In the genomic region with DNA sequence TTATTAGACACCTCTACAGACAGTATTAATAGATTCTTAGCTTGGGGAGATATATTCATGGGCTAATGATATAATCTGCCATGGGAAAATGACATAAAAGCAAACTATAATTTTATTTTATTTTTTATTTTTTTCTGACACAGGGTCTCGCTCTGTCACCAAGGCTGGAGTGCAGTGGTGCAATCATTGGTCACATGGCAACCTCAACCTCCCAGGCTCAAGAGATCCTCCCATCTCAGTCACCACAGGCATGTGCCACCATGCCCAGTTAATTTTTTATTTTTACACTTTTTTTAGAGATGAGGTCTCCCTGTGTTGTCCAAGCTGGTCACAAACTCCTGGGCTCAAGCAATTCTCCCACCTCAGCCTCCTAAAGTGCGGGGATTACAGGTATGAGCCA, we compare ENCODE assay signal across 1 cellular context.
TF ChIP-seq lines count a peak whose summit lies in the region.

No MANE protein-coding gene starts in this region.

TF ChIP-seq in H1, 55 proteins besides CTCF, POLR2A, EP300 and RAD21:
- TF ChIP-seq CEBPB (IDR thresholded peaks at IDR 0.05; ENCODE audit: low read depth, low read length) (0 out of 2 replicates have a peak, but pooled peaks have one; percentile 37), RNF2 (IDR thresholded peaks at IDR 0.05; ENCODE audit: borderline replicate concordance, low read depth, low read length, missing control alignments, poor library complexity, severe bottlenecking) (no peak), CREB1 (IDR thresholded peaks at IDR 0.05) (no peak)
